27 cellular contexts compared by ENCODE assay signal in genomic region chr2:237946423-237946822, GRCh38.
"Had no signal": no experiment of that assay in that cellular context is flagged by ENCODE, and none has a peak within 500 bp of the region (broad histone marks: within the 10 kb centered on the region; RNA-seq: fewer than 3 reads in every experiment).

No MANE protein-coding gene starts in this region.

- H3K4me3 ChIP-seq: adrenal gland, body of pancreas, colonic mucosa, gastrocnemius medialis, hepatocyte, mucosa of descending colon, ovary, smooth muscle cell, tibial nerve had no signal

- H3K9me3 ChIP-seq: adrenal gland, colonic mucosa, mucosa of descending colon, ovary had no signal

- H3K4me3 Mint-ChIP-seq: activated naive CD8-positive, alpha-beta T cell treated with anti-CD3 and anti-CD28 coated beads for 36 hours; stimulated activated naive B cell treated with anti-CD40 and anti-IgM and Interleukin-4, amounts not matched to agents 10 μg/mL and 1 μg/mL and 100 μg/mL, for 72 hours had no signal

- ATAC-seq: body of pancreas; gastrocnemius medialis; left cardiac atrium; left ventricle myocardium superior; mucosa of descending colon; stimulated activated naive B cell treated with anti-CD40 and anti-IgM and Interleukin-4, amounts not matched to agents 10 μg/mL and 1 μg/mL and 100 μg/mL, for 72 hours; T-cell had no signal

- H3K27ac ChIP-seq: adrenal gland, body of pancreas, colonic mucosa, gastrocnemius medialis, hepatocyte, ovary, tibial nerve had no signal

- H3K36me3 ChIP-seq: adrenal gland, colonic mucosa, gastrocnemius medialis, ovary, tibial nerve had no signal

- DNase-seq: activated CD4-positive, CD25-positive, alpha-beta regulatory T cell treated with anti-CD3 and anti-CD28 coated beads, Interleukin-2, amount 50 U/mL, for 72 hours; activated CD8-positive, alpha-beta memory T cell treated with anti-CD3 and anti-CD28 coated beads, Interleukin-2, amount 50 U/mL, for 4 hours; activated gamma-delta T cell treated with Interleukin-2 at 50 U/mL for 16 hours; activated naive CD8-positive, alpha-beta T cell treated with anti-CD3 and anti-CD28 coated beads for 36 hours; activated T-cell treated with anti-CD3 and anti-CD28 coated beads, Interleukin-2, amount 50 U/mL, for 1 hour; adrenal gland; aorta; body of pancreas; cerebellar nuclear complex; colonic mucosa; effector CD8-positive, alpha-beta T cell; erythroblast; gastrocnemius medialis; left cardiac atrium; left ventricle myocardium superior; mucosa of descending colon; ovary; retina; stimulated activated CD4-positive, alpha-beta T cell treated with anti-CD3 and anti-CD28 coated beads, Interleukin-1b, Interleukin-23, amount 100 ng/mL, for 48 hours; stimulated activated CD4-positive, alpha-beta T cell treated with anti-CD3 and anti-CD28 coated beads, Interleukin-4, amount 100 ng/mL, for 4 hours; stimulated activated CD8-positive, alpha-beta memory T cell treated with anti-CD3 and anti-CD28 coated beads, Interleukin-4, amount 100 ng/mL, for 48 hours; stimulated activated naive B cell treated with anti-CD40 and anti-IgM and Interleukin-4, amounts not matched to agents 10 μg/mL and 1 μg/mL and 100 μg/mL, for 72 hours; T-cell had no signal

- H3K27ac Mint-ChIP-seq: activated naive CD8-positive, alpha-beta T cell treated with anti-CD3 and anti-CD28 coated beads for 36 hours; progenitor cell of endocrine pancreas; stimulated activated naive B cell treated with anti-CD40 and anti-IgM and Interleukin-4, amounts not matched to agents 10 μg/mL and 1 μg/mL and 100 μg/mL, for 72 hours had no signal

- H3K27me3 Mint-ChIP-seq: activated naive CD8-positive, alpha-beta T cell treated with anti-CD3 and anti-CD28 coated beads for 36 hours; T-cell had no signal

- H3K4me1 Mint-ChIP-seq: stimulated activated naive B cell treated with anti-CD40 and anti-IgM and Interleukin-4, amounts not matched to agents 10 μg/mL and 1 μg/mL and 100 μg/mL, for 72 hours had no signal
